ENCODE assay signal across 12 cellular contexts in genomic region chr11:128697645-128698174, GRCh38. TPM values are rescaled to one million over a fixed set of nuclear protein-coding genes. Genes with fewer than 3 reads are reported as not detected.
A peak's percentile ranks its signal among the peaks of the same experiment; 100 is the strongest.
DNase-seq lines count a peak whose midpoint lies in the region; ATAC-seq, FAIRE-seq and TF ChIP-seq lines count a peak whose summit lies in the region.
"Had no signal": no experiment of that assay in that cellular context is flagged by ENCODE, and none has a peak within 500 bp of the region (broad histone marks: within the 10 kb centered on the region; RNA-seq: fewer than 3 reads in every experiment).

No MANE protein-coding gene starts in this region.

- no peak for TF ChIP-seq EP300 in H1 (IDR thresholded peaks at IDR 0.05; ENCODE audit: borderline replicate concordance in 1 of 2, low read depth in 2 of 2, low read length in 2 of 2)

- H3K36me3 ChIP-seq in OCI-LY7 (ENCODE audit: insufficient read depth, low read length) (peaks cover 55% of the 10 kb centered on the region), H1 (ENCODE audit: control insufficient read depth in 2 of 4, insufficient read depth in 4 of 4, low read length in 3 of 4) (no peaks in the 10 kb centered on the region), psoas muscle (ENCODE audit: insufficient read depth in 1 of 2, low read depth in 1 of 2) (no peaks in the 10 kb centered on the region)

- H2AK5ac ChIP-seq in H1 (ENCODE audit: low read depth, low read length) = no peak overlapping the region

- H3K79me1 ChIP-seq in H1 (ENCODE audit: low read depth, low read length) = no peaks in the 10 kb centered on the region

- no peak overlapping the region for H3K4ac ChIP-seq in H1 (replicated peaks; ENCODE audit: insufficient read length, low read depth, low read length)

- no peak for TF ChIP-seq POLR2A in H1 (IDR thresholded peaks at IDR 0.05; ENCODE audit: control extremely low read depth in 1 of 2, low read depth in 2 of 2, low read length in 2 of 2)

- TF ChIP-seq RAD21 in H1 (IDR thresholded peaks at IDR 0.05 in 1 of 2, conservative IDR thresholded peaks at IDR 0.05 in 1 of 2; ENCODE audit: low read depth in 2 of 2, low read length in 2 of 2) = no peak

- no peak overlapping the region for H2BK20ac ChIP-seq in H1 (ENCODE audit: low read length)

- peaks cover 84% of the 10 kb centered on the region for H3K79me2 ChIP-seq in OCI-LY7 (ENCODE audit: insufficient read depth, low read depth, low read length)
- no peaks in the 10 kb centered on the region for H3K79me2 ChIP-seq in H1 (ENCODE audit: control insufficient read depth in 1 of 2, insufficient read depth in 2 of 2, low read length in 2 of 2)

- TF ChIP-seq CTCF in OCI-LY7 (conservative IDR thresholded peaks at IDR 0.05; ENCODE audit: low read length) (no peak), H1 (IDR thresholded peaks at IDR 0.05; ENCODE audit: control extremely low read depth in 1 of 3, insufficient read depth in 1 of 3, low read depth in 1 of 3, low read length in 3 of 3) (no peak), psoas muscle (IDR thresholded peaks at IDR 0.05) (no peak)

- H2BK12ac ChIP-seq in H1 (ENCODE audit: low read depth, low read length) = no peak overlapping the region

- no peak overlapping the region for H3K9ac ChIP-seq in H1 (replicated peaks in 1 of 4; ENCODE audit: extremely low read depth in 1 of 4, low read depth in 3 of 4, low read length in 3 of 4)
- H3K9ac ChIP-seq: GM23248 had no signal

- H4K91ac ChIP-seq in H1 (replicated peaks; ENCODE audit: insufficient read length, low read length) = no peak overlapping the region

- peaks cover 13% of the 10 kb centered on the region; the same call in 1 of the 2 replicates for H3K23me2 ChIP-seq in H1 (ENCODE audit: low read depth, low read length)

- no peak overlapping the region for H2BK5ac ChIP-seq in H1 (ENCODE audit: low read depth, low read length)

- H3K56ac ChIP-seq in H1 (replicated peaks; ENCODE audit: insufficient read length, low read depth, low read length) = no peak overlapping the region

- TSS peak; percentile 12 for BruUV-seq in OCI-LY7 (replicated peaks; lab: Mats Ljungman, UMichigan)

- H4K5ac ChIP-seq in H1 (ENCODE audit: insufficient read length, low read depth, low read length) = no peak overlapping the region

- intact Hi-C loops in OCI-LY7 (cut with micrococcal nuclease; ENCODE audit: unreplicated experiment) (loop anchor here (5.0 kb wide), 1 partner anchor 135 kb away; no protein-coding TSS in a partner anchor), psoas muscle (cut with DNase I) (no loop called here)

- peaks cover 38 to 57% (median 52%) of the 10 kb centered on the region in 4 experiments for H3K27me3 ChIP-seq in H1 (replicated peaks in 1 of 4; ENCODE audit: control insufficient read depth in 3 of 4, extremely low read depth in 1 of 4, insufficient read depth in 3 of 4, low read length in 3 of 4)
- H3K27me3 ChIP-seq in psoas muscle (ENCODE audit: insufficient read depth in 3 of 3, low read length in 2 of 3) = peaks cover 0 to 28% (median 7%) of the 10 kb centered on the region in 3 donors

- peak overlapping the region; percentile 96 for H3K4me2 ChIP-seq in OCI-LY7 (ENCODE audit: low read length)
- no peak overlapping the region for H3K4me2 ChIP-seq in H1 (ENCODE audit: insufficient read depth in 1 of 2, low read depth in 2 of 2, low read length in 2 of 2)

- peaks cover 50% of the 10 kb centered on the region for H3K4me1 ChIP-seq in OCI-LY7 (ENCODE audit: insufficient read depth, low read length, poor library complexity, severe bottlenecking)
- peaks cover 0 to 7% (median 0%) of the 10 kb centered on the region in 4 experiments; a peak in 2 of 7 replicates for H3K4me1 ChIP-seq in H1 (replicated peaks in 1 of 4; ENCODE audit: control insufficient read depth in 3 of 4, insufficient read depth in 4 of 4, low read length in 3 of 4)
- peaks cover 5% of the 10 kb centered on the region for H3K4me1 ChIP-seq in psoas muscle

- POLR2A ChIA-PET in OCI-LY7 (lab: Charles Lee) (interaction anchor here (0.5 to 1.4 kb wide), 4 partner anchors 10 to 36 kb away, joined by 3 read pairs; no protein-coding TSS in a partner anchor), H1 (lab: Charles Lee; ENCODE audit: partially characterized antibody) (interaction anchor here (1.4 kb wide), 1 partner anchor 9 kb away, joined by 4 read pairs; no protein-coding TSS in a partner anchor)

- H2BK15ac ChIP-seq in H1 (ENCODE audit: low read length) = no peak overlapping the region

- no peak overlapping the region for H3K14ac ChIP-seq in H1 (ENCODE audit: insufficient read length)

- WGBS in H1 (ENCODE audit: extremely low coverage in 1 of 2, insufficient coverage in 1 of 2, insufficient read length in 1 of 2, insufficient replicate concordance in 2 of 2, low coverage in 1 of 2, low lambda C conversion rate in 2 of 2, missing lambda C conversion rate in 1 of 2), 2 experiments = 90% methylated on average over 7 of the region's 7 CpGs; no CpG with 5 or more reads in 1 of the 2 experiments
- 43 to 61% (median 57%) methylated on average over 7 of the region's 7 CpGs for WGBS in psoas muscle, 3 donors

- H3K4me3 ChIP-seq in OCI-LY7 (ENCODE audit: low read depth, low read length, poor library complexity, severe bottlenecking) (no peak overlapping the region), H1 (ENCODE audit: extremely low read depth in 1 of 4, insufficient read depth in 2 of 4, low read depth in 3 of 4, low read length in 4 of 4) (no peak overlapping the region), psoas muscle (peak overlapping the region; percentile 74)
- H3K4me3 ChIP-seq: GM23248 had no signal

- FAIRE-seq in H1 (lab: Jason Lieb, UNC) = no peak

- H4K20me1 ChIP-seq in OCI-LY7 (ENCODE audit: insufficient read depth, low read length) = peaks cover 28% of the 10 kb centered on the region
- no peaks in the 10 kb centered on the region for H4K20me1 ChIP-seq in H1 (replicated peaks in 1 of 2; ENCODE audit: control insufficient read depth in 1 of 2, insufficient read depth in 2 of 2, low read length in 2 of 2)

- ATAC-seq in psoas muscle (no peak), GM21529 (IDR thresholded peaks at IDR 0.05; ENCODE audit: unreplicated experiment) (no peak), HG03442 (IDR thresholded peaks at IDR 0.05; ENCODE audit: unreplicated experiment) (no peak)

- peak; percentile 57 for DNase-seq in activated CD8-positive, alpha-beta memory T cell treated with anti-CD3 and anti-CD28 coated beads for 24 hours
- DNase-seq in activated CD8-positive, alpha-beta memory T cell treated with anti-CD3 and anti-CD28 coated beads, Interleukin-2, amount 50 U/mL, for 48 hours = no peak
- DNase-seq in OCI-LY7 (ENCODE audit: low spot score) (no peak), H1 (ENCODE audit: low read depth in 1 of 2, low spot score in 2 of 2) (no peak), psoas muscle (no peak), pons (ENCODE audit: low spot score) (no peak)
- DNase-seq: DMS153, GM23248, nucleus accumbens, SW 1271 had no signal

- H3K9me3 ChIP-seq in OCI-LY7 (ENCODE audit: low read length) (no peaks in the 10 kb centered on the region), H1 (ENCODE audit: insufficient read depth in 2 of 2, low read depth in 1 of 2, low read length in 1 of 2) (no peaks in the 10 kb centered on the region), psoas muscle (no peaks in the 10 kb centered on the region)

- H3K27ac ChIP-seq in OCI-LY7 (ENCODE audit: low read depth, low read length, poor library complexity, severe bottlenecking) = no peak overlapping the region
- no peak overlapping the region for H3K27ac ChIP-seq in H1 (ENCODE audit: low read depth, low read length)
- H3K27ac ChIP-seq in psoas muscle = peak overlapping the region; percentile 3
- H3K27ac ChIP-seq: GM23248 had no signal

- no peak overlapping the region for H4K8ac ChIP-seq in H1 (ENCODE audit: extremely low read depth, insufficient read depth, low read length)

- H3K23ac ChIP-seq in H1 (ENCODE audit: insufficient read length) = no peak overlapping the region

- CTCF ChIA-PET in OCI-LY7 (lab: Charles Lee; ENCODE audit: unreplicated experiment) (no interaction called here), H1 (lab: Charles Lee; ENCODE audit: partially characterized antibody) (no interaction called here)

- no peaks in the 10 kb centered on the region for H3K9me2 ChIP-seq in OCI-LY7 (ENCODE audit: insufficient read depth, low read length)

- H2BK120ac ChIP-seq in H1 (replicated peaks; ENCODE audit: low read depth, low read length) = no peak overlapping the region

- H2AFZ ChIP-seq in OCI-LY7 (ENCODE audit: low read length) = no peak overlapping the region
- H2AFZ ChIP-seq in H1 (ENCODE audit: low read length) = no peak overlapping the region
- H2AFZ ChIP-seq: GM23248 had no signal

- H3K18ac ChIP-seq in H1 (ENCODE audit: extremely low read depth, low read length) = no peak overlapping the region

TF ChIP-seq in H1, 55 proteins besides CTCF, POLR2A, EP300 and RAD21 (continues in another document):
- TF ChIP-seq KDM4A (IDR thresholded peaks at IDR 0.05; ENCODE audit: low read depth, low read length, severe bottlenecking) (no peak), ASH2L (IDR thresholded peaks at IDR 0.05; ENCODE audit: low read length) (no peak), ATF2 (IDR thresholded peaks at IDR 0.05; ENCODE audit: low read length) (no peak), SUZ12 (IDR thresholded peaks at IDR 0.05; ENCODE audit: low read length) (peak; percentile 28; the same call in 1 of the 2 replicates)

RNA-seq across cellular contexts. Expression of gene FLI1, which starts 3.8 kb away (rescaled TPM):
- 79.4 and 88.8 TPM in 2 replicates for total RNA-seq in OCI-LY7 (2014; rRNA removed; shearing (Covaris generic))
- total RNA-seq in OCI-LY7 (2022) (78.2 and 81.2 TPM in 2 replicates), psoas muscle (10 to 100 TPM in 3 of 4 donors, 1 to 10 TPM in 1; 8.8 to 13.1 (median 12.7) TPM)
- 0.22 and 0.29 TPM in 2 replicates for total RNA-seq in H1 (2021; fragmentation: NEBNext Ultra II Directional; extraction: Animal tissue kit (Norgen Biotek cat#: 25700))
- polyA plus RNA-seq in H1 (2011; rRNA removed) (0.18 and 0.30 TPM in 2 replicates), psoas muscle (1 to 10 TPM; 3.3 to 5.5 (median 5.2) TPM)
- polyA plus RNA-seq in H1 (2011; cell fraction: cytosol; rRNA removed) = 0.21 TPM
- 0.14 TPM for polyA plus RNA-seq in H1 (2011; cell fraction: nucleus; rRNA removed)
- polyA plus RNA-seq in H1 (2012, experiment 1 of 2) = 0.15 to 0.58 TPM (median 0.43 TPM) in 3 of 4 replicates, not detected in the other
- 0.04 TPM for polyA plus RNA-seq in H1 (2012, experiment 2 of 2)
- polyA plus RNA-seq in H1 (2013, experiment 1 of 2) = 0.18 TPM
- polyA plus RNA-seq in H1 (2013, experiment 2 of 2) = 0.24 TPM
- 0.38 and 1.5 TPM in 2 replicates for polyA minus RNA-seq in H1 (2011; rRNA and poly(A)+ RNA removed)
- not detected for polyA minus RNA-seq in H1 (2011; cell fraction: cytosol; rRNA and poly(A)+ RNA removed)
- 0.50 TPM for polyA minus RNA-seq in H1 (2011; cell fraction: nucleus; rRNA and poly(A)+ RNA removed)
